In the genomic region with DNA sequence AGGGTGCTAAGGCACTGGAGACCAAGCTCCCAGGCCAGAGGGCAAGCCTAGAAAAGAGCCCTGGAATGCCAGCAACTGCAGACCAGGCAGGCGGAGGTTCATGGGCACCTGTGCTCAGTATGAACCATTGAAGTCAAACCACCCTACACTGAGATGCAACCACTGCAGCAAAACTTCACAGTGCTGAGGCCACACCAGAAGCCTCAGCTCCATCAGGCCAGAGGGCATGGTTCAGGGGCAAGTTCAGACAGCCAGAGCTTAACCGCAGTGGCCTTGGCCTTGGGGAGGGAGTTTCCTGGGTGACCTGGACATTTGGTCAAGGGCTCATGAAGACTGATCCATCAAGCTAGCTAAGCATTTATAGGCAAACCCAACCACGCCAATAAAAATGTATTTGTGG, we compare ENCODE assay signal across 1 cellular context.
TF ChIP-seq lines count a peak whose summit lies in the region.

No MANE protein-coding gene starts in this region.

TF ChIP-seq in GM12878, 131 proteins besides CTCF, POLR2A, EP300 and RAD21:
- TF ChIP-seq KLF5 (IDR thresholded peaks at IDR 0.05; ENCODE audit: partially characterized antibody) (no peak), POLR2AphosphoS5 (IDR thresholded peaks at IDR 0.05; ENCODE audit: low read length) (peak; percentile 49; the same call in 1 of the 2 replicates)
- TF ChIP-seq, protein P1, sequence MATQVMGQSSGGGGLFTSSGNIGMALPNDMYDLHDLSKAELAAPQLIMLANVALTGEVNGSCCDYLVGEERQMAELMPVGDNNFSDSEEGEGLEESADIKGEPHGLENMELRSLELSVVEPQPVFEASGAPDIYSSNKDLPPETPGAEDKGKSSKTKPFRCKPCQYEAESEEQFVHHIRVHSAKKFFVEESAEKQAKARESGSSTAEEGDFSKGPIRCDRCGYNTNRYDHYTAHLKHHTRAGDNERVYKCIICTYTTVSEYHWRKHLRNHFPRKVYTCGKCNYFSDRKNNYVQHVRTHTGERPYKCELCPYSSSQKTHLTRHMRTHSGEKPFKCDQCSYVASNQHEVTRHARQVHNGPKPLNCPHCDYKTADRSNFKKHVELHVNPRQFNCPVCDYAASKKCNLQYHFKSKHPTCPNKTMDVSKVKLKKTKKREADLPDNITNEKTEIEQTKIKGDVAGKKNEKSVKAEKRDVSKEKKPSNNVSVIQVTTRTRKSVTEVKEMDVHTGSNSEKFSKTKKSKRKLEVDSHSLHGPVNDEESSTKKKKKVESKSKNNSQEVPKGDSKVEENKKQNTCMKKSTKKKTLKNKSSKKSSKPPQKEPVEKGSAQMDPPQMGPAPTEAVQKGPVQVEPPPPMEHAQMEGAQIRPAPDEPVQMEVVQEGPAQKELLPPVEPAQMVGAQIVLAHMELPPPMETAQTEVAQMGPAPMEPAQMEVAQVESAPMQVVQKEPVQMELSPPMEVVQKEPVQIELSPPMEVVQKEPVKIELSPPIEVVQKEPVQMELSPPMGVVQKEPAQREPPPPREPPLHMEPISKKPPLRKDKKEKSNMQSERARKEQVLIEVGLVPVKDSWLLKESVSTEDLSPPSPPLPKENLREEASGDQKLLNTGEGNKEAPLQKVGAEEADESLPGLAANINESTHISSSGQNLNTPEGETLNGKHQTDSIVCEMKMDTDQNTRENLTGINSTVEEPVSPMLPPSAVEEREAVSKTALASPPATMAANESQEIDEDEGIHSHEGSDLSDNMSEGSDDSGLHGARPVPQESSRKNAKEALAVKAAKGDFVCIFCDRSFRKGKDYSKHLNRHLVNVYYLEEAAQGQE (IDR thresholded peaks at IDR 0.05; ENCODE audit: low read depth, low read length) = no peak
